In the genomic region with DNA sequence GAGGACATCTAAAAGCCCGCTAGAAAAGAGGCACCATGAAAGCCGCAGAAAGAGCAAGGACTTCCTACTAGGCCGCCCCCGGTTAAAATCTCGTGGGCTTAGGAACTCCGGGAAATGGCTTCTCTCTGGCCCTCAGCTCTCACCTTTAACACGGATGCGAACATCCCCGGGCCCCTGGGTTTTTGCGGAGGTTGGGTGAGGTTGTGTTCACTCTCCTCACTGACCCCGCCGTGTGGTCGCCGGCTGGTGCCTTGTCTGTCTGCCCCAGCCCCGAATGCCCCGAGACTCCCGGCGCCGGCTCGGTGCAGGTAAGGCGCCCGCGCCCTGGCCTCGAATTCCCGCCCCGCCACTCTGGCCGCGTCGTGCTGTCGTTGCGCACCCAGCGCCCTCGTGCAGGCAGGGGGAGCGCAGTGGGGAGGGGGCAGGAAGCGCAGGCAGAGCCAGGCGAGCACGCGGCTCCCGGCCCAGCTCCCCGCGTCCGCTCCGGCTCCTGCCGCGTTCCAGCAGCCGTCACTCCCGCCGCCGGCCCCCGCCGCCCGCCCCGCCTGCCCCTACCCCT, we compare ENCODE assay signal across 9 cellular contexts. TPM values are rescaled to one million over a fixed set of nuclear protein-coding genes. Genes with fewer than 3 reads are reported as not detected.
DNase-seq lines count a peak whose midpoint lies in the region; ATAC-seq, FAIRE-seq and TF ChIP-seq lines count a peak whose summit lies in the region.
"Had no signal": no experiment of that assay in that cellular context is flagged by ENCODE, and none has a peak within 500 bp of the region (broad histone marks: within the 10 kb centered on the region; RNA-seq: fewer than 3 reads in every experiment).

A gene (plus strand): TSS at position 437 of the 559 bp plus-strand sequence. CDS start 326 bp downstream, outside the sequence.

- H3K4me3 Mint-ChIP-seq in activated naive CD8-positive, alpha-beta T cell treated with anti-CD3 and anti-CD28 coated beads, Interleukin-2, amount 10 ng/mL, durations not matched to agents 7 days and 5 days: peak within 1 kb of the TSS; percentile 89

- no peaks in the 10 kb centered on the region for H3K4me1 ChIP-seq in SJCRH30

- H3K27me3 ChIP-seq in SJCRH30: no peaks in the 10 kb centered on the region

- no peak within 1 kb of the TSS for H3K27ac ChIP-seq in SJCRH30

- in situ Hi-C loops in ACHN (cut with HindIII; ENCODE audit: low pct_ligation_motif_present, low pct_unique_long_range_greater_than_20kb, low sequenced_read_pairs): no loop called here

- DNase-seq in GM10248 (ENCODE audit: extremely low spot score) (peak; percentile 55), SJCRH30 (no peak), ACHN (no peak), ureter (ENCODE audit: low spot score) (no peak), H54 (ENCODE audit: insufficient read length, low spot score) (no peak)
- peak; percentile 76 for DNase-seq in activated naive CD8-positive, alpha-beta T cell treated with anti-CD3 and anti-CD28 coated beads, Interleukin-2, amount 10 ng/mL, durations not matched to agents 7 days and 5 days
- DNase-seq in stimulated activated CD4-positive, alpha-beta T cell treated with anti-CD3 and anti-CD28 coated beads, Interleukin-1b, Interleukin-23, amount 100 ng/mL, for 4 hours (ENCODE audit: low read depth in 2 of 2): peak; percentile 51 to 58

- no peak for FAIRE-seq in H54 (lab: Jason Lieb, UNC)

- peak; percentile 38 for ATAC-seq in activated naive CD8-positive, alpha-beta T cell treated with anti-CD3 and anti-CD28 coated beads, Interleukin-2, amount 10 ng/mL, durations not matched to agents 7 days and 5 days (ENCODE audit: low read depth)

- peak within 1 kb of the TSS; percentile 95 for H3K27ac Mint-ChIP-seq in activated naive CD8-positive, alpha-beta T cell treated with anti-CD3 and anti-CD28 coated beads, Interleukin-2, amount 10 ng/mL, durations not matched to agents 7 days and 5 days

- H3K4me1 Mint-ChIP-seq in activated naive CD8-positive, alpha-beta T cell treated with anti-CD3 and anti-CD28 coated beads, Interleukin-2, amount 10 ng/mL, durations not matched to agents 7 days and 5 days: peaks cover 50% of the 10 kb centered on the region

- peak within 1 kb of the TSS; percentile 27; the same call in 1 of the 2 replicates for H3K4me3 ChIP-seq in SJCRH30
- peak within 1 kb of the TSS; percentile 32; the same call in 1 of the 2 replicates for H3K4me3 ChIP-seq in iPS-18c (ENCODE audit: insufficient read depth, low read depth, low read length)

- no peaks in the 10 kb centered on the region for H3K9me3 ChIP-seq in SJCRH30 (replicated peaks)
- H3K9me3 ChIP-seq in iPS-18c (ENCODE audit: control insufficient read depth, insufficient read depth, low read length): no peaks in the 10 kb centered on the region

- no peaks in the 10 kb centered on the region for H3K9me3 Mint-ChIP-seq in activated naive CD8-positive, alpha-beta T cell treated with anti-CD3 and anti-CD28 coated beads, Interleukin-2, amount 10 ng/mL, durations not matched to agents 7 days and 5 days

- peaks cover 11% of the 10 kb centered on the region for H3K36me3 Mint-ChIP-seq in activated naive CD8-positive, alpha-beta T cell treated with anti-CD3 and anti-CD28 coated beads, Interleukin-2, amount 10 ng/mL, durations not matched to agents 7 days and 5 days

- H3K27me3 Mint-ChIP-seq in activated naive CD8-positive, alpha-beta T cell treated with anti-CD3 and anti-CD28 coated beads, Interleukin-2, amount 10 ng/mL, durations not matched to agents 7 days and 5 days: peaks cover 2% of the 10 kb centered on the region

- TF ChIP-seq CTCF in GM10248 (IDR thresholded peaks at IDR 0.05; ENCODE audit: control extremely low read depth, extremely low read depth, low read depth, missing control alignments): no peak

- CTCF ChIA-PET in GM10248 (lab: Yijun Ruan, JAX): interaction anchor here (0.8 to 2.3 kb wide), 7 partner anchors 8 to 53 kb away, joined by 3 to 5 read pairs (median 3); no protein-coding TSS in a partner anchor

- no peak for TF ChIP-seq POLR2A in H54 (IDR thresholded peaks at IDR 0.05; ENCODE audit: low read depth, low read length)

- POLR2A ChIA-PET in GM10248 (lab: Yijun Ruan, JAX): no interaction called here
- POLR2A ChIA-PET in activated naive CD8-positive, alpha-beta T cell treated with anti-CD3 and anti-CD28 coated beads, Interleukin-2, amount 10 ng/mL, durations not matched to agents 7 days and 5 days (lab: Charles Lee): interaction anchor here (1.0 to 3.5 kb wide), 8 partner anchors 10 to 228 kb away, joined by 3 to 29 read pairs (median 7); a partner anchor contains a TSS

- H3K36me3 ChIP-seq in SJCRH30: no peaks in the 10 kb centered on the region

RNA-seq across cellular contexts. Expression of the gene that starts here (rescaled TPM):
- not detected in 2 replicates for total RNA-seq in SJCRH30 (2014; rRNA removed; shearing (Covaris generic))
- total RNA-seq in activated naive CD8-positive, alpha-beta T cell treated with anti-CD3 and anti-CD28 coated beads, Interleukin-2, amount 10 ng/mL, durations not matched to agents 7 days and 5 days: 10 to 100 TPM; 27.9 to 28.8 TPM
- 1.1 TPM for total RNA-seq in ureter
- total RNA-seq: temporal lobe had no signal

Comparison
In these comparisons a context has a peak if more than half of its experiments do, and no peak if none do; other contexts are left out.
1. RNA of the gene that starts here (total RNA-seq): 27.9 to 28.8 TPM in activated naive CD8-positive, alpha-beta T cell treated with anti-CD3 and anti-CD28 coated beads, Interleukin-2, amount 10 ng/mL, durations not matched to agents 7 days and 5 days; 1.1 TPM in ureter (single experiment) and not detected in SJCRH30; every median in the first group is over 10 times any median in the second.
2. DNase-seq: peak in GM10248 (single experiment), activated naive CD8-positive, alpha-beta T cell treated with anti-CD3 and anti-CD28 coated beads, Interleukin-2, amount 10 ng/mL, durations not matched to agents 7 days and 5 days (single experiment) and stimulated activated CD4-positive, alpha-beta T cell treated with anti-CD3 and anti-CD28 coated beads, Interleukin-1b, Interleukin-23, amount 100 ng/mL, for 4 hours (2 of 2); none in SJCRH30 (0 of 2), ACHN (single experiment), ureter (single experiment) and H54 (single experiment).